In genomic region chr12:118374909-118375308, GRCh38 we compare ENCODE assay signal across 12 cellular contexts. TPM values are rescaled to one million over a fixed set of nuclear protein-coding genes. Genes with fewer than 3 reads are reported as not detected.
A peak's percentile ranks its signal among the peaks of the same experiment; 100 is the strongest.
DNase-seq lines count a peak whose midpoint lies in the region; ATAC-seq, FAIRE-seq and TF ChIP-seq lines count a peak whose summit lies in the region.
"Had no signal": no experiment of that assay in that cellular context is flagged by ENCODE, and none has a peak within 500 bp of the region (broad histone marks: within the 10 kb centered on the region; RNA-seq: fewer than 3 reads in every experiment).

No MANE protein-coding gene starts in this region.

- FAIRE-seq in H54 (lab: Jason Lieb, UNC), result no peak

- intact Hi-C loops in activated T-helper 2 cell treated with anti-CD3 and anti-CD28 coated beads, Interferon-gamma antibody, Interleukin-2, Interleukin-4, amounts not matched to agents 10 μg/mL and 5 μg/mL and 100 μg/mL, durations not matched to agents 14 hours and 24 hours and 36 hours (cut with micrococcal nuclease), result loop anchor here (5.0 to 10.0 kb wide), 5 partner anchors 68 to 1290 kb away; partner anchors contain the start of genes PEBP1, PRKAB1 and WSB2

- H3K4me1 Mint-ChIP-seq in activated T-cell treated with anti-CD3 and anti-CD28 coated beads, Interleukin-2, amount 50 U/mL, for 72 hours (ENCODE audit: low read depth), result peaks cover 48% of the 10 kb centered on the region
- H3K4me1 Mint-ChIP-seq in activated T-helper 2 cell treated with anti-CD3 and anti-CD28 coated beads, Interferon-gamma antibody, Interleukin-2, Interleukin-4, amounts not matched to agents 10 μg/mL and 5 μg/mL and 100 μg/mL, durations not matched to agents 14 hours and 24 hours and 36 hours (ENCODE audit: low read depth), result peaks cover 47% of the 10 kb centered on the region

- no peak for DNase-seq in activated T-cell treated with anti-CD3 and anti-CD28 coated beads, Interleukin-2, amount 50 U/mL, for 72 hours
- no peak for DNase-seq in activated T-cell treated with anti-CD3 and anti-CD28 coated beads, Interleukin-2, amount 50 U/mL, for 1 hour
- DNase-seq in activated T-helper 2 cell treated with anti-CD3 and anti-CD28 coated beads, Interferon-gamma antibody, Interleukin-2, Interleukin-4, amounts not matched to agents 10 μg/mL and 5 μg/mL and 100 μg/mL, durations not matched to agents 14 hours and 24 hours and 36 hours (ENCODE audit: low spot score), result no peak
- no peak for DNase-seq in H54 (ENCODE audit: insufficient read length, low spot score)
- DNase-seq in stimulated activated CD4-positive, alpha-beta T cell treated with anti-CD3 and anti-CD28 coated beads, Interleukin-4, amount 100 ng/mL, for 1 hour, result no peak
- DNase-seq: NCI-H187 treated with DMSO at 0.1 percent for 48 hours; stimulated activated CD4-positive, alpha-beta T cell treated with anti-CD3 and anti-CD28 coated beads, Interleukin-4, amount 100 ng/mL, for 24 hours had no signal

- peak overlapping the region; percentile 43 to 97 for H3K4me3 Mint-ChIP-seq in activated T-cell treated with anti-CD3 and anti-CD28 coated beads, Interleukin-2, amount 50 U/mL, for 72 hours
- H3K4me3 Mint-ChIP-seq in activated T-helper 2 cell treated with anti-CD3 and anti-CD28 coated beads, Interferon-gamma antibody, Interleukin-2, Interleukin-4, amounts not matched to agents 10 μg/mL and 5 μg/mL and 100 μg/mL, durations not matched to agents 14 hours and 24 hours and 36 hours (ENCODE audit: low read depth), result peak overlapping the region; percentile 47

- H3K36me3 Mint-ChIP-seq in activated T-cell treated with anti-CD3 and anti-CD28 coated beads, Interleukin-2, amount 50 U/mL, for 72 hours (ENCODE audit: insufficient read depth in 2 of 2), result peaks cover 4 to 9% of the 10 kb centered on the region in 2 donors
- peaks cover 8% of the 10 kb centered on the region for H3K36me3 Mint-ChIP-seq in activated T-helper 2 cell treated with anti-CD3 and anti-CD28 coated beads, Interferon-gamma antibody, Interleukin-2, Interleukin-4, amounts not matched to agents 10 μg/mL and 5 μg/mL and 100 μg/mL, durations not matched to agents 14 hours and 24 hours and 36 hours (ENCODE audit: low read depth)

- no peaks in the 10 kb centered on the region for H3K27me3 Mint-ChIP-seq in activated T-cell treated with anti-CD3 and anti-CD28 coated beads, Interleukin-2, amount 50 U/mL, for 72 hours (ENCODE audit: low read depth)
- peaks cover 15% of the 10 kb centered on the region for H3K27me3 Mint-ChIP-seq in activated T-helper 2 cell treated with anti-CD3 and anti-CD28 coated beads, Interferon-gamma antibody, Interleukin-2, Interleukin-4, amounts not matched to agents 10 μg/mL and 5 μg/mL and 100 μg/mL, durations not matched to agents 14 hours and 24 hours and 36 hours (ENCODE audit: low read depth)

- H3K27ac ChIP-seq in layer of hippocampus (ENCODE audit: low read depth, low read length), result peak overlapping the region; percentile 100
- H3K27ac ChIP-seq in temporal lobe (ENCODE audit: low read depth, low read length), result peak overlapping the region; percentile 95
- H3K27ac ChIP-seq: BLaER1 treated with 17β-estradiol and CSF1 and Interleukin-3, amounts not matched to agents 10 nM and 100 nM had no signal

- H3K27ac Mint-ChIP-seq in activated T-cell treated with anti-CD3 and anti-CD28 coated beads, Interleukin-2, amount 50 U/mL, for 72 hours, result peak overlapping the region; percentile 100
- no peak overlapping the region for H3K27ac Mint-ChIP-seq in activated T-helper 2 cell treated with anti-CD3 and anti-CD28 coated beads, Interferon-gamma antibody, Interleukin-2, Interleukin-4, amounts not matched to agents 10 μg/mL and 5 μg/mL and 100 μg/mL, durations not matched to agents 14 hours and 24 hours and 36 hours

- no peaks in the 10 kb centered on the region for H3K27me3 ChIP-seq in layer of hippocampus (ENCODE audit: control insufficient read depth, insufficient read depth, low read length)
- H3K27me3 ChIP-seq: neutrophil had no signal

- H3K9me3 Mint-ChIP-seq in activated T-cell treated with anti-CD3 and anti-CD28 coated beads, Interleukin-2, amount 50 U/mL, for 72 hours, result no peaks in the 10 kb centered on the region
- H3K9me3 Mint-ChIP-seq in activated T-helper 2 cell treated with anti-CD3 and anti-CD28 coated beads, Interferon-gamma antibody, Interleukin-2, Interleukin-4, amounts not matched to agents 10 μg/mL and 5 μg/mL and 100 μg/mL, durations not matched to agents 14 hours and 24 hours and 36 hours, result no peaks in the 10 kb centered on the region

- ATAC-seq in activated T-cell treated with anti-CD3 and anti-CD28 coated beads, Interleukin-2, amount 50 U/mL, for 72 hours (replicated peaks in 1 of 2), result no peak
- ATAC-seq in GM21390 (IDR thresholded peaks at IDR 0.05; ENCODE audit: unreplicated experiment), result no peak

- no peak for TF ChIP-seq POLR2A in H54 (IDR thresholded peaks at IDR 0.05; ENCODE audit: low read depth, low read length)

RNA-seq across cellular contexts. Expression of gene SUDS3, which starts 1.4 kb away (rescaled TPM):
- 10 to 100 TPM; 29.5 to 32.3 TPM for total RNA-seq in activated T-cell treated with anti-CD3 and anti-CD28 coated beads, Interleukin-2, amount 50 U/mL, for 72 hours
- 23.5 and 23.7 TPM in 2 replicates for total RNA-seq in activated T-helper 2 cell treated with anti-CD3 and anti-CD28 coated beads, Interferon-gamma antibody, Interleukin-2, Interleukin-4, amounts not matched to agents 10 μg/mL and 5 μg/mL and 100 μg/mL, durations not matched to agents 14 hours and 24 hours and 36 hours
- total RNA-seq in temporal lobe, result 43.3 TPM

RNA-seq across cellular contexts. Expression of gene TAOK3, which starts 2.2 kb away (rescaled TPM):
- total RNA-seq in activated T-cell treated with anti-CD3 and anti-CD28 coated beads, Interleukin-2, amount 50 U/mL, for 72 hours, result 10 to 100 TPM; 46.8 to 49.2 TPM
- total RNA-seq in activated T-helper 2 cell treated with anti-CD3 and anti-CD28 coated beads, Interferon-gamma antibody, Interleukin-2, Interleukin-4, amounts not matched to agents 10 μg/mL and 5 μg/mL and 100 μg/mL, durations not matched to agents 14 hours and 24 hours and 36 hours, result 52.4 and 57.0 TPM in 2 replicates
- total RNA-seq in temporal lobe, result 42.0 TPM
